In the genomic region with DNA sequence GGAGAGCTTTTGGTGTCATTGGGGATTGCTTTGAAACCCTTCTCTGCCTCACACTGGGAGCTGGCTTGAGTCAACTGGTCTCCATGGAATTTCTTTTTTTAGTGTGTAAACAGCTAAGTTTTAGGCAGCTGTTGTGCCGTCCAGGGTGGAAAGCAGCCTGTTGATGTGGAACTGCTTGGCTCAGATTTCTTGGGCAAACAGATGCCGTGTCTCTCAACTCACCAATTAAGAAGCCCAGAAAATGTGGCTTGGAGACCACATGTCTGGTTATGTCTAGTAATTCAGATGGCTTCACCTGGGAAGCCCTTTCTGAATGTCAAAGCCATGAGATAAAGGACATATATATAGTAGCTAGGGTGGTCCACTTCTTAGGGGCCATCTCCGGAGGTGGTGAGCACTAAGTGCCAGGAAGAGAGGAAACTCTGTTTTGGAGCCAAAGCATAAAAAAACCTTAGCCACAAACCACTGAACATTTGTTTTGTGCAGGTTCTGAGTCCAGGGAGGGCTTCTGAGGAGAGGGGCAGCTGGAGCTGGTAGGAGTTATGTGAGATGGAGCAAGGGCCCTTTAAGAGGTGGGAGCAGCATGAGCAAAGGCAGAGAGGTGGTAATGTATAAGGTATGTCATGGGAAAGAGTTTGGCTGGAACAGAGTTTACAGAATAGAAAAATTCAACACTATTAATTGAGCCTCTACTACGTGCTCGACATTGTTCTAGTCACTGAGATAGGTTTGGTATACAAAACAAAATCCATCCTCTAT, we compare ENCODE assay signal across 12 cellular contexts. TPM values are rescaled to one million over a fixed set of nuclear protein-coding genes. Genes with fewer than 3 reads are reported as not detected.
A peak's percentile ranks its signal among the peaks of the same experiment; 100 is the strongest.
DNase-seq lines count a peak whose midpoint lies in the region; ATAC-seq and TF ChIP-seq lines count a peak whose summit lies in the region.
"Had no signal": no experiment of that assay in that cellular context is flagged by ENCODE, and none has a peak within 500 bp of the region (broad histone marks: within the 10 kb centered on the region; RNA-seq: fewer than 3 reads in every experiment).

No MANE protein-coding gene starts in this region.

- H3K9ac ChIP-seq in BLaER1 (peak overlapping the region; percentile 15; the same call in 1 of the 2 replicates), neural progenitor cell (no peak overlapping the region)
- H3K9ac ChIP-seq: KMS-11 had no signal

- H3K27ac Mint-ChIP-seq in chondrocyte (ENCODE audit: unreplicated experiment) (peak overlapping the region; percentile 55), neural progenitor cell (no peak overlapping the region)
- no peak overlapping the region for H3K27ac Mint-ChIP-seq in activated T-helper 17 cell treated with anti-CD3 and anti-CD28 coated beads, Interleukin-2, amount 50 U/mL, for 72 hours
- H3K27ac Mint-ChIP-seq: GM23338 had no signal

- H2AFZ ChIP-seq in neural progenitor cell (replicated peaks) = no peak overlapping the region
- H2AFZ ChIP-seq: GM23338 had no signal

- H3K27ac ChIP-seq in BLaER1 (peak overlapping the region; percentile 54), neural progenitor cell (no peak overlapping the region)
- H3K27ac ChIP-seq: cardiac muscle cell, KMS-11 had no signal

- H3K4me3 ChIP-seq in BLaER1 (no peak overlapping the region), neural progenitor cell (no peak overlapping the region)
- H3K4me3 ChIP-seq: cardiac muscle cell, GM23338 had no signal

- peak; percentile 68 for DNase-seq in NCI-H1694 treated with DMSO at 0.1 percent for 48 hours (lab: John Stamatoyannopoulos, UW)
- DNase-seq in chondrocyte (ENCODE audit: low spot score) = peak; percentile 26
- peak; percentile 1 for DNase-seq in neural progenitor cell (ENCODE audit: low spot score)

- no peaks in the 10 kb centered on the region for H3K27me3 Mint-ChIP-seq in chondrocyte (ENCODE audit: low read depth)
- H3K27me3 Mint-ChIP-seq in neural progenitor cell (ENCODE audit: insufficient read depth, low read depth) = peaks cover 4% of the 10 kb centered on the region
- no peaks in the 10 kb centered on the region for H3K27me3 Mint-ChIP-seq in activated T-helper 17 cell treated with anti-CD3 and anti-CD28 coated beads, Interleukin-2, amount 50 U/mL, for 72 hours

- no peaks in the 10 kb centered on the region for H3K9me3 Mint-ChIP-seq in chondrocyte (ENCODE audit: low read depth)
- H3K9me3 Mint-ChIP-seq in neural progenitor cell = no peaks in the 10 kb centered on the region
- H3K9me3 Mint-ChIP-seq in activated T-helper 17 cell treated with anti-CD3 and anti-CD28 coated beads, Interleukin-2, amount 50 U/mL, for 72 hours = no peaks in the 10 kb centered on the region
- H3K9me3 Mint-ChIP-seq: GM23338 had no signal

- H3K79me2 ChIP-seq in neural progenitor cell (ENCODE audit: low read depth) = no peaks in the 10 kb centered on the region

- peaks cover 95% of the 10 kb centered on the region for H3K4me1 ChIP-seq in BLaER1
- H3K4me1 ChIP-seq in neural progenitor cell = no peaks in the 10 kb centered on the region

- H3K4me3 Mint-ChIP-seq in chondrocyte (ENCODE audit: unreplicated experiment) (peak overlapping the region; percentile 21), neural progenitor cell (no peak overlapping the region)
- H3K4me3 Mint-ChIP-seq in activated T-helper 17 cell treated with anti-CD3 and anti-CD28 coated beads, Interleukin-2, amount 50 U/mL, for 72 hours = no peak overlapping the region
- H3K4me3 Mint-ChIP-seq: GM23338 had no signal

- H4K20me1 ChIP-seq in BLaER1 = no peaks in the 10 kb centered on the region
- H4K20me1 ChIP-seq in neural progenitor cell (ENCODE audit: low read depth) = no peaks in the 10 kb centered on the region

- ATAC-seq in GM19035 (IDR thresholded peaks at IDR 0.05; ENCODE audit: unreplicated experiment) (no peak), GM21367 (IDR thresholded peaks at IDR 0.05; ENCODE audit: unreplicated experiment) (no peak), GM19351 (IDR thresholded peaks at IDR 0.05; ENCODE audit: unreplicated experiment) (no peak)
- no peak for ATAC-seq in activated T-helper 17 cell treated with anti-CD3 and anti-CD28 coated beads, Interleukin-2, amount 50 U/mL, for 72 hours (replicated peaks)
- ATAC-seq: GM23338, left colon had no signal

- H3K4me2 ChIP-seq in BLaER1 (peak overlapping the region; percentile 77), neural progenitor cell (no peak overlapping the region)
- H3K4me2 ChIP-seq: GM23338, KMS-11 had no signal

- H3K36me3 Mint-ChIP-seq in chondrocyte (ENCODE audit: low read depth) (no peaks in the 10 kb centered on the region), neural progenitor cell (no peaks in the 10 kb centered on the region)
- no peaks in the 10 kb centered on the region for H3K36me3 Mint-ChIP-seq in activated T-helper 17 cell treated with anti-CD3 and anti-CD28 coated beads, Interleukin-2, amount 50 U/mL, for 72 hours (ENCODE audit: low read depth)

- H3K4me1 Mint-ChIP-seq in chondrocyte (ENCODE audit: low read depth) (peaks cover 41% of the 10 kb centered on the region), neural progenitor cell (peaks cover 4% of the 10 kb centered on the region)
- peaks cover 17% of the 10 kb centered on the region for H3K4me1 Mint-ChIP-seq in activated T-helper 17 cell treated with anti-CD3 and anti-CD28 coated beads, Interleukin-2, amount 50 U/mL, for 72 hours

- H3K27me3 ChIP-seq in BLaER1 = no peaks in the 10 kb centered on the region
- H3K27me3 ChIP-seq in neural progenitor cell = no peaks in the 10 kb centered on the region
- H3K27me3 ChIP-seq: cardiac muscle cell had no signal

- H3K36me3 ChIP-seq in BLaER1 (no peaks in the 10 kb centered on the region), neural progenitor cell (no peaks in the 10 kb centered on the region)
- H3K36me3 ChIP-seq: cardiac muscle cell had no signal

- H3F3A ChIP-seq in neural progenitor cell (ENCODE audit: low read depth) = no peaks in the 10 kb centered on the region

- H3K9me3 ChIP-seq in BLaER1 (no peaks in the 10 kb centered on the region), neural progenitor cell (ENCODE audit: low read depth) (no peaks in the 10 kb centered on the region)

- no peak for TF ChIP-seq CTCF in chondrocyte (IDR thresholded peaks at IDR 0.05)
- no peak for TF ChIP-seq CTCF in neural progenitor cell (IDR thresholded peaks at IDR 0.05)

RNA-seq across cellular contexts. Expression of a gene that starts 31.2 kb away (rescaled TPM):
- total RNA-seq in chondrocyte = 180 to 233 TPM (median 191 TPM) in 3 replicates
- total RNA-seq in neural progenitor cell (ENCODE audit: low replicate concordance) = 267 and 297 TPM in 2 replicates
- total RNA-seq in activated T-helper 17 cell treated with anti-CD3 and anti-CD28 coated beads, Interleukin-2, amount 50 U/mL, for 72 hours = 100 to 1,000 TPM; 277 to 473 TPM

RNA-seq across cellular contexts. Expression of a gene that starts 53.2 kb away (rescaled TPM):
- total RNA-seq in chondrocyte (230 to 303 TPM (median 301 TPM) in 3 replicates), neural progenitor cell (ENCODE audit: low replicate concordance) (7.0 and 14.1 TPM in 2 replicates)
- total RNA-seq in activated T-helper 17 cell treated with anti-CD3 and anti-CD28 coated beads, Interleukin-2, amount 50 U/mL, for 72 hours = 100 to 1,000 TPM; 149 to 164 TPM

Comparison
In these comparisons a context has a peak if more than half of its experiments do, and no peak if none do; other contexts are left out.
1. DNase-seq: peak in every context shown above with its lines; median percentile 68 in NCI-H1694 treated with DMSO at 0.1 percent for 48 hours; 26 in chondrocyte; 1 in neural progenitor cell.